ENCODE assay signal across 14 cellular contexts in genomic region chr10:86671985-86672710, GRCh38. TPM values are rescaled to one million over a fixed set of nuclear protein-coding genes. Genes with fewer than 3 reads are reported as not detected.
A peak's percentile ranks its signal among the peaks of the same experiment; 100 is the strongest.
DNase-seq lines count a peak whose midpoint lies in the region; ATAC-seq and TF ChIP-seq lines count a peak whose summit lies in the region.
"Had no signal": no experiment of that assay in that cellular context is flagged by ENCODE, and none has a peak within 500 bp of the region (broad histone marks: within the 10 kb centered on the region; RNA-seq: fewer than 3 reads in every experiment).

No MANE protein-coding gene starts in this region.

- intact Hi-C loops in Caco-2 (cut with micrococcal nuclease; ENCODE audit: unreplicated experiment): no loop called here

- TF ChIP-seq CTCF in Caco-2 (IDR thresholded peaks at IDR 0.05; ENCODE audit: insufficient read depth in 1 of 2, low read depth in 1 of 2, low read length in 1 of 2, severe bottlenecking in 1 of 2, unreplicated experiment in 1 of 2) (no peak), hepatocyte (IDR thresholded peaks at IDR 0.05; ENCODE audit: poor library complexity) (no peak)

- no peak for ATAC-seq in stimulated activated naive CD8-positive, alpha-beta T cell treated with anti-CD3 and anti-CD28 coated beads, Interleukin-15, Interleukin-2, amounts not matched to agents 100 U/mL and 50 U/mL, for 24 hours
- ATAC-seq in HG02678 (IDR thresholded peaks at IDR 0.05; ENCODE audit: unreplicated experiment): no peak
- ATAC-seq: HCT116 had no signal

- H3K4me1 ChIP-seq in Caco-2 (peaks cover 34% of the 10 kb centered on the region), hepatocyte (ENCODE audit: insufficient read depth) (peaks cover 25% of the 10 kb centered on the region)
- H3K4me1 ChIP-seq: pancreas had no signal

- H3K4me3 Mint-ChIP-seq in Caco-2 (ENCODE audit: unreplicated experiment): no peak overlapping the region

- H3K27me3 ChIP-seq in Caco-2 (replicated peaks; ENCODE audit: control insufficient read depth, insufficient read depth, low read length): no peaks in the 10 kb centered on the region
- H3K27me3 ChIP-seq in hepatocyte: no peaks in the 10 kb centered on the region
- H3K27me3 ChIP-seq: pancreas had no signal

- no peaks in the 10 kb centered on the region for H3K9me3 ChIP-seq in Caco-2
- H3K9me3 ChIP-seq in hepatocyte (ENCODE audit: low read depth): no peaks in the 10 kb centered on the region
- H3K9me3 ChIP-seq: pancreas had no signal

- peak overlapping the region; percentile 35 for H3K27ac Mint-ChIP-seq in Caco-2 (ENCODE audit: unreplicated experiment)

- no peaks in the 10 kb centered on the region for H3K36me3 Mint-ChIP-seq in Caco-2 (ENCODE audit: insufficient read depth, unreplicated experiment)

- BruUV-seq in Caco-2 (replicated peaks; lab: Mats Ljungman, UMichigan): no TSS peak

- DNase-seq in Caco-2 (peak in 1 of 2 experiments; percentile 21), hepatocyte (ENCODE audit: low spot score) (peak; percentile 60), retina (peak; percentile 65), D341Med (ENCODE audit: low spot score) (no peak), glomerular visceral epithelial cell (ENCODE audit: extremely low spot score) (no peak)
- no peak for DNase-seq in stimulated activated naive CD8-positive, alpha-beta T cell treated with anti-CD3 and anti-CD28 coated beads, Interleukin-15, Interleukin-2, amounts not matched to agents 100 U/mL and 50 U/mL, for 24 hours
- DNase-seq: NCI-H1105; NK-92 treated with Interleukin-12 subunit alpha and Interleukin-12 subunit beta, amount 100 ng/mL, for 24 hours; pancreas had no signal

- H3K36me3 ChIP-seq in Caco-2 (ENCODE audit: control insufficient read depth, insufficient read depth, low read length): no peaks in the 10 kb centered on the region
- H3K36me3 ChIP-seq in hepatocyte (replicated peaks; ENCODE audit: insufficient read depth, low read depth): no peaks in the 10 kb centered on the region
- H3K36me3 ChIP-seq: pancreas had no signal

- H3K9me2 ChIP-seq in hepatocyte (replicated peaks; ENCODE audit: insufficient read depth): no peaks in the 10 kb centered on the region

- no peaks in the 10 kb centered on the region for H4K20me1 ChIP-seq in hepatocyte (ENCODE audit: insufficient read depth, poor library complexity, severe bottlenecking)

- no peak overlapping the region for H3K4me3 ChIP-seq in Caco-2 (ENCODE audit: low read depth, low read length)
- no peak overlapping the region for H3K4me3 ChIP-seq in hepatocyte
- H3K4me3 ChIP-seq: pancreas had no signal

- POLR2A ChIA-PET in Caco-2 (lab: Charles Lee): no interaction called here

- H3K79me2 ChIP-seq in hepatocyte: no peaks in the 10 kb centered on the region

- H3K27me3 Mint-ChIP-seq in Caco-2 (ENCODE audit: insufficient read depth, unreplicated experiment): no peaks in the 10 kb centered on the region

- H3K27ac ChIP-seq in angular gyrus (ENCODE audit: low read depth, low read length) (peak overlapping the region; percentile 54), hepatocyte (peak overlapping the region; percentile 45)
- H3K27ac ChIP-seq: epithelial cell of prostate, pancreas had no signal

- H2AFZ ChIP-seq in hepatocyte: peak overlapping the region; percentile 41

- H3K4me2 ChIP-seq in hepatocyte: peak overlapping the region; percentile 57

- 45% methylated on average over 12 of the region's 12 CpGs for WGBS in hepatocyte (ENCODE audit: low lambda C conversion rate, missing lambda C conversion rate)

- no peaks in the 10 kb centered on the region for H3K9me3 Mint-ChIP-seq in Caco-2 (ENCODE audit: unreplicated experiment)

- H3K4me1 Mint-ChIP-seq in Caco-2 (ENCODE audit: low read depth, unreplicated experiment): peaks cover 12% of the 10 kb centered on the region

- CTCF ChIA-PET in Caco-2 (lab: Charles Lee): interaction anchor here (0.5 kb wide), 1 partner anchor 79 kb away, joined by 7 read pairs; no protein-coding TSS in a partner anchor

RNA-seq across cellular contexts. Expression of gene LDB3, which starts 3.8 kb away (rescaled TPM):
- total RNA-seq in Caco-2 (2022) (0.09 TPM in 1 of 2 replicates, not detected in the other), hepatocyte (0.12 TPM in 1 of 2 replicates, not detected in the other)
- 0.31 and 0.43 TPM in 2 replicates for polyA plus RNA-seq in hepatocyte
- total RNA-seq: T-helper 1 cell treated with Interleukin-12 subunit alpha and Interleukin-12 subunit beta and Interleukin-4 antibody, amounts not matched to agents 30 ng/mL and 1 ng/mL, for 36 hours had no signal

RNA-seq across cellular contexts. Expression of gene OPN4, which starts 17.8 kb away (rescaled TPM):
- total RNA-seq in Caco-2 (2022) (not detected in 2 replicates), hepatocyte (not detected in 2 replicates)
- not detected in 2 replicates for polyA plus RNA-seq in hepatocyte
- total RNA-seq: pancreas; T-helper 1 cell treated with Interleukin-12 subunit alpha and Interleukin-12 subunit beta and Interleukin-4 antibody, amounts not matched to agents 30 ng/mL and 1 ng/mL, for 36 hours had no signal
- polyA plus RNA-seq: pancreas had no signal

Comparison
In these comparisons a context has a peak if more than half of its experiments do, and no peak if none do; other contexts are left out.
1. DNase-seq: peak in hepatocyte (single experiment) and retina (single experiment); none in D341Med (single experiment), stimulated activated naive CD8-positive, alpha-beta T cell treated with anti-CD3 and anti-CD28 coated beads, Interleukin-15, Interleukin-2, amounts not matched to agents 100 U/mL and 50 U/mL, for 24 hours (single experiment) and glomerular visceral epithelial cell (single experiment).